ENCODE assay signal across 10 cellular contexts in the genomic region with DNA sequence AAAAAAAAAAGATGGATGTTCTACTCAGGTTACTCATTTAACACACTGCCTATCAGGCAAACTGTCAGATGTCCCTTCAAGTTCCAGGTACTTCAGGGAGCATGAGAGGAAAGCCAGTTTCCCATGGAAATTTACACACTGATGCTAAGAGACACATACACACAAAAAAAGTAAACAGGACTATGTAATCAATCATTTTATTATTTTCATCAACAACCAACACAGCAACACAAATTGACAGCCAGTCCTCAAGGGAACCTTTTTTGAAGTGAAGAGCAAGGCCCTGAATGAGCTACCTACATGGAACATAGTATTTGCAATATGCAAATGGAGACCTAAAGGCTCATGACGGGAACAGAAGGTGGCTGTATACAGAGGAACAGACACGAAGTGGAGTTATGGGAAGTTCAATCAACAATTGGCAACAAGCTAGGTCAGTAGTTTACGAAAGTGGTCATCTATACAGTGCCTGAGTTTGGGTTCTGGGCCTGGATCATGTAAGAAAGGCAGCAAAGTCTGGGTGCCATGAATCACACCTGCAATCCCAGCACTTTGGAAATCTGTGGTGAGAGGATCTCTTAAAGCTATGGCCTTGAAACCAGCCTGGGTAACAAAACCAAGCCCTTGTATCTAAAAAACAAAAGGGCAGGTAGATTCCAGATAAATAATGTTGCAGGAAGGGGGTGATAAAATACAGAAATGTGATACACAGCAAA. TPM values are rescaled to one million over a fixed set of nuclear protein-coding genes. Genes with fewer than 3 reads are reported as not detected.
DNase-seq lines count a peak whose midpoint lies in the region; ATAC-seq and TF ChIP-seq lines count a peak whose summit lies in the region.
"Had no signal": no experiment of that assay in that cellular context is flagged by ENCODE, and none has a peak within 500 bp of the region (broad histone marks: within the 10 kb centered on the region; RNA-seq: fewer than 3 reads in every experiment).

No MANE protein-coding gene starts in this region.

- H3K36me3 ChIP-seq in neutrophil (peaks cover 7% of the 10 kb centered on the region), gastrocnemius medialis (peaks cover 0 to 35% of the 10 kb centered on the region in 2 donors)

- in situ Hi-C loops in gastrocnemius medialis (cut with MboI; ENCODE audit: low sequenced_read_pairs in 4 of 4): loop anchor here (25.0 kb wide), 1 partner anchor 465 kb away; no protein-coding TSS in a partner anchor

- peak overlapping the region; percentile 33 for H3K27ac ChIP-seq in neutrophil
- H3K27ac ChIP-seq in gastrocnemius medialis: peak overlapping the region in 1 of 4 donors; percentile 37

- ATAC-seq in activated CD8-positive, alpha-beta memory T cell treated with anti-CD3 and anti-CD28 coated beads, Interleukin-2, amount 10 ng/mL, durations not matched to agents 7 days and 5 days: no peak
- ATAC-seq in activated naive CD4-positive, alpha-beta T cell treated with anti-CD3 and anti-CD28 coated beads, Interleukin-2, amount 50 U/mL, for 72 hours: no peak
- ATAC-seq in gastrocnemius medialis: no peak
- ATAC-seq: left lung had no signal

- CTCF ChIA-PET in activated CD8-positive, alpha-beta memory T cell treated with anti-CD3 and anti-CD28 coated beads, Interleukin-2, amount 10 ng/mL, durations not matched to agents 7 days and 5 days (lab: Charles Lee): interaction anchor here (1.0 to 1.5 kb wide), 7 partner anchors 9 to 157 kb away, joined by 3 to 4 read pairs (median 3); a partner anchor contains a TSS

- peaks cover 50% of the 10 kb centered on the region for H3K36me3 Mint-ChIP-seq in activated CD8-positive, alpha-beta memory T cell treated with anti-CD3 and anti-CD28 coated beads, Interleukin-2, amount 10 ng/mL, durations not matched to agents 7 days and 5 days
- no peaks in the 10 kb centered on the region for H3K36me3 Mint-ChIP-seq in IgD-negative memory B cell
- peaks cover 45 to 51% of the 10 kb centered on the region in 2 donors for H3K36me3 Mint-ChIP-seq in activated naive CD4-positive, alpha-beta T cell treated with anti-CD3 and anti-CD28 coated beads, Interleukin-2, amount 50 U/mL, for 72 hours

- TF ChIP-seq POLR2A in gastrocnemius medialis (IDR thresholded peaks at IDR 0.05): no peak

- no peak for DNase-seq in activated CD8-positive, alpha-beta memory T cell treated with anti-CD3 and anti-CD28 coated beads, Interleukin-2, amount 10 ng/mL, durations not matched to agents 7 days and 5 days
- no peak for DNase-seq in activated CD8-positive, alpha-beta memory T cell treated with anti-CD3 and anti-CD28 coated beads, Interleukin-2, amount 50 U/mL, for 4 hours
- DNase-seq in activated naive CD4-positive, alpha-beta T cell treated with anti-CD3 and anti-CD28 coated beads, Interleukin-2, amount 50 U/mL, for 72 hours (ENCODE audit: low spot score in 2 of 2): peak in 1 of 2 donors; percentile 19
- DNase-seq in A172 (ENCODE audit: low spot score): no peak
- DNase-seq in SW 1271 (lab: John Stamatoyannopoulos, UW): no peak
- DNase-seq in gastrocnemius medialis: no peak
- DNase-seq: left lung had no signal

- no peaks in the 10 kb centered on the region for H3K9me3 ChIP-seq in neutrophil
- no peaks in the 10 kb centered on the region for H3K9me3 ChIP-seq in gastrocnemius medialis
- H3K9me3 ChIP-seq: left lung had no signal

- H3K4me1 ChIP-seq in neutrophil (ENCODE audit: control insufficient read depth in 1 of 2, insufficient read depth in 1 of 2, low read depth in 1 of 2, low read length in 1 of 2): peaks cover 25 to 34% of the 10 kb centered on the region in 2 experiments
- H3K4me1 ChIP-seq in gastrocnemius medialis: peaks cover 20 to 21% of the 10 kb centered on the region in 2 donors

- TF ChIP-seq CTCF in neutrophil (IDR thresholded peaks at IDR 0.05) (no peak), gastrocnemius medialis (IDR thresholded peaks at IDR 0.05 in 4 of 5, conservative IDR thresholded peaks at IDR 0.05 in 1 of 5) (no peak)

- H3K27ac Mint-ChIP-seq in activated CD8-positive, alpha-beta memory T cell treated with anti-CD3 and anti-CD28 coated beads, Interleukin-2, amount 10 ng/mL, durations not matched to agents 7 days and 5 days: peak overlapping the region; percentile 61
- peak overlapping the region; percentile 77 to 92 (median 88) for H3K27ac Mint-ChIP-seq in IgD-negative memory B cell
- peak overlapping the region; percentile 97 to 100 for H3K27ac Mint-ChIP-seq in activated naive CD4-positive, alpha-beta T cell treated with anti-CD3 and anti-CD28 coated beads, Interleukin-2, amount 50 U/mL, for 72 hours

- intact Hi-C loops in gastrocnemius medialis (cut with DNase I; ENCODE audit: low total_unique reads): no loop called here

- H3K4me3 ChIP-seq in neutrophil (ENCODE audit: low read depth in 1 of 2, low read length in 1 of 2) (no peak overlapping the region), gastrocnemius medialis (no peak overlapping the region)

- peaks cover 39% of the 10 kb centered on the region for H3K4me1 Mint-ChIP-seq in activated CD8-positive, alpha-beta memory T cell treated with anti-CD3 and anti-CD28 coated beads, Interleukin-2, amount 10 ng/mL, durations not matched to agents 7 days and 5 days
- H3K4me1 Mint-ChIP-seq in IgD-negative memory B cell: peaks cover 21 to 43% (median 40%) of the 10 kb centered on the region in 3 donors

- peaks cover 3% of the 10 kb centered on the region for H3K27me3 Mint-ChIP-seq in activated CD8-positive, alpha-beta memory T cell treated with anti-CD3 and anti-CD28 coated beads, Interleukin-2, amount 10 ng/mL, durations not matched to agents 7 days and 5 days
- H3K27me3 Mint-ChIP-seq in IgD-negative memory B cell: no peaks in the 10 kb centered on the region

- H3K27me3 ChIP-seq in neutrophil (no peaks in the 10 kb centered on the region), gastrocnemius medialis (no peaks in the 10 kb centered on the region)
- H3K27me3 ChIP-seq: left lung had no signal

- H3K4me3 Mint-ChIP-seq in activated CD8-positive, alpha-beta memory T cell treated with anti-CD3 and anti-CD28 coated beads, Interleukin-2, amount 10 ng/mL, durations not matched to agents 7 days and 5 days: peak overlapping the region; percentile 15
- H3K4me3 Mint-ChIP-seq in IgD-negative memory B cell: peak overlapping the region; percentile 0 to 86 (median 52)

- H3K9me3 Mint-ChIP-seq in activated CD8-positive, alpha-beta memory T cell treated with anti-CD3 and anti-CD28 coated beads, Interleukin-2, amount 10 ng/mL, durations not matched to agents 7 days and 5 days (ENCODE audit: low read depth): no peaks in the 10 kb centered on the region
- H3K9me3 Mint-ChIP-seq in IgD-negative memory B cell: no peaks in the 10 kb centered on the region
- H3K9me3 Mint-ChIP-seq in activated naive CD4-positive, alpha-beta T cell treated with anti-CD3 and anti-CD28 coated beads, Interleukin-2, amount 50 U/mL, for 72 hours: no peaks in the 10 kb centered on the region

RNA-seq across cellular contexts. Expression of a gene that starts 12.6 kb away (rescaled TPM):
- total RNA-seq in activated CD8-positive, alpha-beta memory T cell treated with anti-CD3 and anti-CD28 coated beads, Interleukin-2, amount 10 ng/mL, durations not matched to agents 7 days and 5 days: 10 to 100 TPM; 82.9 to 83.9 TPM
- polyA plus RNA-seq in IgD-negative memory B cell: 57.5 TPM
- total RNA-seq in activated naive CD4-positive, alpha-beta T cell treated with anti-CD3 and anti-CD28 coated beads, Interleukin-2, amount 50 U/mL, for 72 hours: 100 to 1,000 TPM in 1 of 2 donors, 10 to 100 TPM in 1; 87.2 to 105 TPM
- 92.4 and 104 TPM in 2 replicates for total RNA-seq in A172 (2014; rRNA removed; shearing (Covaris generic))
- 100 to 1,000 TPM in 1 of 4 donors, 10 to 100 TPM in 3; 66.4 to 133 (median 87.0) TPM for total RNA-seq in gastrocnemius medialis

RNA-seq across cellular contexts. Expression of a gene that starts 19.3 kb away (rescaled TPM):
- not detected for total RNA-seq in activated CD8-positive, alpha-beta memory T cell treated with anti-CD3 and anti-CD28 coated beads, Interleukin-2, amount 10 ng/mL, durations not matched to agents 7 days and 5 days
- not detected for polyA plus RNA-seq in IgD-negative memory B cell
- under 1 TPM in 1 of 2 donors, not detected in 1; 0.70 TPM for total RNA-seq in activated naive CD4-positive, alpha-beta T cell treated with anti-CD3 and anti-CD28 coated beads, Interleukin-2, amount 50 U/mL, for 72 hours
- total RNA-seq in A172 (2014; rRNA removed; shearing (Covaris generic)): not detected in 2 replicates
- not detected for total RNA-seq in gastrocnemius medialis
- total RNA-seq: left lung, skeletal muscle tissue had no signal

RNA-seq across cellular contexts. Expression of a gene that starts 20.1 kb away (rescaled TPM):
- 10 to 100 TPM; 30.8 to 38.4 TPM for total RNA-seq in activated CD8-positive, alpha-beta memory T cell treated with anti-CD3 and anti-CD28 coated beads, Interleukin-2, amount 10 ng/mL, durations not matched to agents 7 days and 5 days
- 39.8 TPM for polyA plus RNA-seq in IgD-negative memory B cell
- total RNA-seq in activated naive CD4-positive, alpha-beta T cell treated with anti-CD3 and anti-CD28 coated beads, Interleukin-2, amount 50 U/mL, for 72 hours: 10 to 100 TPM; 23.0 to 61.3 TPM
- total RNA-seq in A172 (2014; rRNA removed; shearing (Covaris generic)): 28.0 and 33.8 TPM in 2 replicates
- total RNA-seq in gastrocnemius medialis: 10 to 100 TPM; 16.2 to 26.0 (median 24.9) TPM

RNA-seq across cellular contexts. Expression of a gene that starts 28.7 kb away (rescaled TPM):
- total RNA-seq in activated CD8-positive, alpha-beta memory T cell treated with anti-CD3 and anti-CD28 coated beads, Interleukin-2, amount 10 ng/mL, durations not matched to agents 7 days and 5 days: 100 to 1,000 TPM; 213 to 259 TPM
- polyA plus RNA-seq in IgD-negative memory B cell: 111 TPM
- 100 to 1,000 TPM; 295 to 308 TPM for total RNA-seq in activated naive CD4-positive, alpha-beta T cell treated with anti-CD3 and anti-CD28 coated beads, Interleukin-2, amount 50 U/mL, for 72 hours
- 198 and 207 TPM in 2 replicates for total RNA-seq in A172 (2014; rRNA removed; shearing (Covaris generic))
- 100 to 1,000 TPM; 158 to 278 (median 189) TPM for total RNA-seq in gastrocnemius medialis

RNA-seq across cellular contexts. Expression of a gene that starts 46.7 kb away (rescaled TPM):
- 100 to 1,000 TPM in 1 of 2 experiments, 10 to 100 TPM in 1; 93.6 to 120 TPM for total RNA-seq in activated CD8-positive, alpha-beta memory T cell treated with anti-CD3 and anti-CD28 coated beads, Interleukin-2, amount 10 ng/mL, durations not matched to agents 7 days and 5 days
- 67.6 TPM for polyA plus RNA-seq in IgD-negative memory B cell
- 100 to 1,000 TPM; 104 to 132 TPM for total RNA-seq in activated naive CD4-positive, alpha-beta T cell treated with anti-CD3 and anti-CD28 coated beads, Interleukin-2, amount 50 U/mL, for 72 hours
- total RNA-seq in A172 (2014; rRNA removed; shearing (Covaris generic)): 25.9 and 30.0 TPM in 2 replicates
- total RNA-seq in gastrocnemius medialis: 10 to 100 TPM; 27.2 to 47.1 (median 46.1) TPM
